9 cellular contexts compared by ENCODE assay signal in genomic region chr19:41218615-41219507, GRCh38. TPM values are rescaled to one million over a fixed set of nuclear protein-coding genes. Genes with fewer than 3 reads are reported as not detected.
DNase-seq lines count a peak whose midpoint lies in the region; ATAC-seq and TF ChIP-seq lines count a peak whose summit lies in the region.
"Had no signal": no experiment of that assay in that cellular context is flagged by ENCODE, and none has a peak within 500 bp of the region (broad histone marks: within the 10 kb centered on the region; RNA-seq: fewer than 3 reads in every experiment).

Gene AXL, plus strand, starts transcription at chr19:41219223. Its CDS starts 170 bp downstream, at chr19:41219393.

- H3K9me3 ChIP-seq in T-helper 17 cell (ENCODE audit: control insufficient read depth, low read length, poor library complexity, severe bottlenecking) = no peaks in the 10 kb centered on the region
- H3K9me3 ChIP-seq: neutrophil had no signal

- H3K4me3 Mint-ChIP-seq in T-helper 17 cell (peak within 1 kb of the TSS; percentile 41), nephron (peak within 1 kb of the TSS; percentile 96 to 98 (median 97))

- ATAC-seq in T-helper 17 cell (no peak), foreskin keratinocyte (peak; percentile 65), GM18870 (IDR thresholded peaks at IDR 0.05; ENCODE audit: unreplicated experiment) (no peak)

- H3K9me3 Mint-ChIP-seq in nephron = no peaks in the 10 kb centered on the region

- H3K27me3 Mint-ChIP-seq in T-helper 17 cell = peaks cover 46% of the 10 kb centered on the region
- H3K27me3 Mint-ChIP-seq in nephron (ENCODE audit: low read depth) = peaks cover 9% of the 10 kb centered on the region

- DNase-seq in Daoy (ENCODE audit: low read depth) (peak; percentile 73), T-helper 17 cell (no peak), foreskin keratinocyte (peak; percentile 89 to 95), activated gamma-delta T cell (lab: John Stamatoyannopoulos, UW) (no peak), NCI-H69 (lab: John Stamatoyannopoulos, UW) (no peak), NCI-H82 (lab: John Stamatoyannopoulos, UW) (no peak)

- H3K36me3 Mint-ChIP-seq in T-helper 17 cell (ENCODE audit: low read depth) (peaks cover 8% of the 10 kb centered on the region), nephron (ENCODE audit: low read depth) (peaks cover 15% of the 10 kb centered on the region)

- no peak for TF ChIP-seq CTCF in foreskin keratinocyte (conservative IDR thresholded peaks at IDR 0.05)
- TF ChIP-seq CTCF in nephron (IDR thresholded peaks at IDR 0.05; ENCODE audit: unreplicated experiment in 3 of 3) = no peak

- H3K27ac ChIP-seq in foreskin keratinocyte = peak within 1 kb of the TSS; percentile 94
- H3K27ac ChIP-seq: neutrophil had no signal

- H3K27ac Mint-ChIP-seq in T-helper 17 cell (no peak within 1 kb of the TSS), nephron (peak within 1 kb of the TSS; percentile 88 to 97 (median 94))

- peaks cover 12% of the 10 kb centered on the region for H3K4me1 ChIP-seq in foreskin keratinocyte

- H3K27me3 ChIP-seq in foreskin keratinocyte = no peaks in the 10 kb centered on the region

- H3K4me1 Mint-ChIP-seq in T-helper 17 cell = peaks cover 20% of the 10 kb centered on the region
- H3K4me1 Mint-ChIP-seq in nephron = peaks cover 48% of the 10 kb centered on the region

RNA-seq across cellular contexts. Expression of gene AXL, which starts in this region (rescaled TPM):
- 170 and 174 TPM in 2 replicates for total RNA-seq in Daoy (2014; rRNA removed; shearing (Covaris generic))
- total RNA-seq in T-helper 17 cell (under 1 TPM; 0.22 to 0.44 TPM), foreskin keratinocyte (163 and 167 TPM in 2 replicates)
- polyA plus RNA-seq in foreskin keratinocyte = 55.7 and 59.9 TPM in 2 replicates

Comparison
In these comparisons a context has a peak if more than half of its experiments do, and no peak if none do; other contexts are left out.
1. RNA of gene AXL (total RNA-seq): 170 to 174 TPM in Daoy and 163 to 167 TPM in foreskin keratinocyte; 0.22 to 0.44 TPM in T-helper 17 cell; every median in the first group is over 100 times any median in the second.
2. DNase-seq: peak in Daoy (single experiment) and foreskin keratinocyte (2 of 2); none in T-helper 17 cell (0 of 3), activated gamma-delta T cell (single experiment), NCI-H69 (single experiment) and NCI-H82 (single experiment).